ENCODE assay signal across 24 cellular contexts in genomic region chr11:96760306-96760705, GRCh38.
DNase-seq lines count a peak whose midpoint lies in the region; ATAC-seq, FAIRE-seq and TF ChIP-seq lines count a peak whose summit lies in the region.
"Had no signal": no experiment of that assay in that cellular context is flagged by ENCODE, and none has a peak within 500 bp of the region (broad histone marks: within the 10 kb centered on the region; RNA-seq: fewer than 3 reads in every experiment).

No MANE protein-coding gene starts in this region.

- H3K36me3 Mint-ChIP-seq in CD8-positive, alpha-beta memory T cell: no peaks in the 10 kb centered on the region
- H3K36me3 Mint-ChIP-seq: CD14-positive monocyte had no signal

- TF ChIP-seq CTCF in bronchial epithelial cell (IDR thresholded peaks at IDR 0.05; ENCODE audit: insufficient read depth, low read length, severe bottlenecking): no peak
- no peak for TF ChIP-seq CTCF in foreskin keratinocyte (conservative IDR thresholded peaks at IDR 0.05)

- FAIRE-seq in bronchial epithelial cell (lab: Jason Lieb, UNC): no peak
- FAIRE-seq: A549, GM12892, H54 had no signal

- H3K9me3 Mint-ChIP-seq in CD8-positive, alpha-beta memory T cell: peaks cover 0 to 12% (median 0%) of the 10 kb centered on the region in 5 donors
- H3K9me3 Mint-ChIP-seq: HFFc6 had no signal

- peak; percentile 16 for DNase-seq in HPDE6-E6E7 (ENCODE audit: extremely low spot score)
- DNase-seq in bronchial epithelial cell (ENCODE audit: low read depth): peak; percentile 77
- peak in 1 of 2 donors; percentile 58 for DNase-seq in foreskin keratinocyte
- DNase-seq in NCI-H128 (lab: John Stamatoyannopoulos, UW; ENCODE audit: unreplicated experiment): no peak
- no peak for DNase-seq in stimulated activated CD4-positive, alpha-beta T cell treated with anti-CD3 and anti-CD28 coated beads, Interleukin-12 subunit alpha, Interleukin-12 subunit beta, amount 100 ng/mL, for 4 hours
- DNase-seq in CD8-positive, alpha-beta memory T cell: no peak
- DNase-seq: 8988T; ACHN; AML-193; BE2C; Calu3; CD4-positive, alpha-beta T cell; COR-L47; DMS53; DMS79 treated with DMSO at 0.1 percent for 48 hours; GF-D8; GOT3; HFFc6 had no signal

- H3K36me3 ChIP-seq in bronchial epithelial cell (ENCODE audit: control insufficient read depth, insufficient read depth, low read length): no peaks in the 10 kb centered on the region
- H3K36me3 ChIP-seq in CD8-positive, alpha-beta memory T cell (ENCODE audit: insufficient read depth, low read length): no peaks in the 10 kb centered on the region
- H3K36me3 ChIP-seq: BE2C; BLaER1 treated with 17β-estradiol and CSF1 and Interleukin-3, amounts not matched to agents 10 nM and 100 nM; HAP-1 had no signal

- H3K4me3 ChIP-seq in bronchial epithelial cell (ENCODE audit: low read depth, low read length): no peak overlapping the region
- H3K4me3 ChIP-seq in CD8-positive, alpha-beta memory T cell (ENCODE audit: low read length): no peak overlapping the region
- H3K4me3 ChIP-seq: A549; BLaER1 treated with 17β-estradiol and CSF1 and Interleukin-3, amounts not matched to agents 10 nM and 100 nM; HAP-1 had no signal

- peak; percentile 74 for ATAC-seq in foreskin keratinocyte
- ATAC-seq: A549 had no signal

- CTCF ChIA-PET in CD8-positive, alpha-beta memory T cell (lab: Charles Lee): no interaction called here

- H3K9me3 ChIP-seq in CD8-positive, alpha-beta memory T cell (ENCODE audit: low read length): no peaks in the 10 kb centered on the region
- H3K9me3 ChIP-seq: A549; BE2C; BLaER1 treated with 17β-estradiol and CSF1 and Interleukin-3, amounts not matched to agents 10 nM and 100 nM; HAP-1 had no signal

- H3K4me1 Mint-ChIP-seq in CD8-positive, alpha-beta memory T cell: no peaks in the 10 kb centered on the region
- H3K4me1 Mint-ChIP-seq: CD14-positive monocyte had no signal

- POLR2A ChIA-PET in CD8-positive, alpha-beta memory T cell (lab: Charles Lee): no interaction called here

- peak overlapping the region; percentile 14 for H3K27ac ChIP-seq in foreskin keratinocyte
- H3K27ac ChIP-seq in CD8-positive, alpha-beta memory T cell (ENCODE audit: low read depth, low read length): no peak overlapping the region
- H3K27ac ChIP-seq: A549; BLaER1 treated with 17β-estradiol and CSF1 and Interleukin-3, amounts not matched to agents 10 nM and 100 nM had no signal

- H3K27me3 ChIP-seq in bronchial epithelial cell (ENCODE audit: control insufficient read depth, insufficient read depth, low read length) (no peaks in the 10 kb centered on the region), foreskin keratinocyte (no peaks in the 10 kb centered on the region)
- H3K27me3 ChIP-seq in CD8-positive, alpha-beta memory T cell (ENCODE audit: insufficient read depth, low read length, poor library complexity, severe bottlenecking): no peaks in the 10 kb centered on the region
- H3K27me3 ChIP-seq: BE2C; BLaER1 treated with 17β-estradiol and CSF1 and Interleukin-3, amounts not matched to agents 10 nM and 100 nM had no signal

- H3K4me1 ChIP-seq in foreskin keratinocyte: peaks cover 34% of the 10 kb centered on the region
- H3K4me1 ChIP-seq in CD8-positive, alpha-beta memory T cell (ENCODE audit: insufficient read depth, low read length): no peaks in the 10 kb centered on the region
- H3K4me1 ChIP-seq: A549; BLaER1 treated with 17β-estradiol and CSF1 and Interleukin-3, amounts not matched to agents 10 nM and 100 nM; HAP-1 had no signal

- H3K27me3 Mint-ChIP-seq in CD8-positive, alpha-beta memory T cell: no peaks in the 10 kb centered on the region
- H3K27me3 Mint-ChIP-seq: CD4-positive, alpha-beta T cell had no signal

- H3K4me3 Mint-ChIP-seq in CD8-positive, alpha-beta memory T cell: no peak overlapping the region
- H3K4me3 Mint-ChIP-seq: CD14-positive monocyte; CD4-positive, alpha-beta T cell; HFFc6 had no signal

- H3K27ac Mint-ChIP-seq in CD8-positive, alpha-beta memory T cell: no peak overlapping the region
- H3K27ac Mint-ChIP-seq: CD14-positive monocyte; CD4-positive, alpha-beta T cell; HFFc6 had no signal

Comparison
In these comparisons a context has a peak if more than half of its experiments do, and no peak if none do; other contexts are left out.
1. DNase-seq: peak in HPDE6-E6E7 (single experiment) and bronchial epithelial cell (single experiment); none in NCI-H128 (single experiment), stimulated activated CD4-positive, alpha-beta T cell treated with anti-CD3 and anti-CD28 coated beads, Interleukin-12 subunit alpha, Interleukin-12 subunit beta, amount 100 ng/mL, for 4 hours (single experiment) and CD8-positive, alpha-beta memory T cell (0 of 5).